In the genomic region with DNA sequence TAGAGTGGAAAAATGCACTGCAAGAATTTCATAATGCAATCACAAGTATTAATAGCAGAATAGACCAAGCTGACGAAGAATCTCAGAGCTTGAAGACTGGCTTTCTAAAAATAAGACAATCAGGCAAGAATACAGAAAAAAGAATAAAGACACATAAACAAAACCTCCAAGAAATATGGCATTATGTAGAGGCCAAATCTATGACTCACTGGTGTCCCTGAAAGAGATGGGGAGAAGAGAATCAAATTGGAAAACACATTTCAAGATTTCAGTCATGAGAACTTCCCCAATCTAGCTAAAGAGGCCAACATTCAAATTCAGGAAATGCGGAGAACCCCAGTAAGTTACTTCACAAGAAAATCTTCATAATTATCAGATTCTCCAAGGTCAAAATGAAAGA, we compare ENCODE assay signal across 1 cellular context.
TF ChIP-seq lines count a peak whose summit lies in the region.

No MANE protein-coding gene starts in this region.

TF ChIP-seq in GM23338, 12 proteins besides CTCF, POLR2A, EP300 and RAD21 (continued from another document):
- TF ChIP-seq, protein P1, sequence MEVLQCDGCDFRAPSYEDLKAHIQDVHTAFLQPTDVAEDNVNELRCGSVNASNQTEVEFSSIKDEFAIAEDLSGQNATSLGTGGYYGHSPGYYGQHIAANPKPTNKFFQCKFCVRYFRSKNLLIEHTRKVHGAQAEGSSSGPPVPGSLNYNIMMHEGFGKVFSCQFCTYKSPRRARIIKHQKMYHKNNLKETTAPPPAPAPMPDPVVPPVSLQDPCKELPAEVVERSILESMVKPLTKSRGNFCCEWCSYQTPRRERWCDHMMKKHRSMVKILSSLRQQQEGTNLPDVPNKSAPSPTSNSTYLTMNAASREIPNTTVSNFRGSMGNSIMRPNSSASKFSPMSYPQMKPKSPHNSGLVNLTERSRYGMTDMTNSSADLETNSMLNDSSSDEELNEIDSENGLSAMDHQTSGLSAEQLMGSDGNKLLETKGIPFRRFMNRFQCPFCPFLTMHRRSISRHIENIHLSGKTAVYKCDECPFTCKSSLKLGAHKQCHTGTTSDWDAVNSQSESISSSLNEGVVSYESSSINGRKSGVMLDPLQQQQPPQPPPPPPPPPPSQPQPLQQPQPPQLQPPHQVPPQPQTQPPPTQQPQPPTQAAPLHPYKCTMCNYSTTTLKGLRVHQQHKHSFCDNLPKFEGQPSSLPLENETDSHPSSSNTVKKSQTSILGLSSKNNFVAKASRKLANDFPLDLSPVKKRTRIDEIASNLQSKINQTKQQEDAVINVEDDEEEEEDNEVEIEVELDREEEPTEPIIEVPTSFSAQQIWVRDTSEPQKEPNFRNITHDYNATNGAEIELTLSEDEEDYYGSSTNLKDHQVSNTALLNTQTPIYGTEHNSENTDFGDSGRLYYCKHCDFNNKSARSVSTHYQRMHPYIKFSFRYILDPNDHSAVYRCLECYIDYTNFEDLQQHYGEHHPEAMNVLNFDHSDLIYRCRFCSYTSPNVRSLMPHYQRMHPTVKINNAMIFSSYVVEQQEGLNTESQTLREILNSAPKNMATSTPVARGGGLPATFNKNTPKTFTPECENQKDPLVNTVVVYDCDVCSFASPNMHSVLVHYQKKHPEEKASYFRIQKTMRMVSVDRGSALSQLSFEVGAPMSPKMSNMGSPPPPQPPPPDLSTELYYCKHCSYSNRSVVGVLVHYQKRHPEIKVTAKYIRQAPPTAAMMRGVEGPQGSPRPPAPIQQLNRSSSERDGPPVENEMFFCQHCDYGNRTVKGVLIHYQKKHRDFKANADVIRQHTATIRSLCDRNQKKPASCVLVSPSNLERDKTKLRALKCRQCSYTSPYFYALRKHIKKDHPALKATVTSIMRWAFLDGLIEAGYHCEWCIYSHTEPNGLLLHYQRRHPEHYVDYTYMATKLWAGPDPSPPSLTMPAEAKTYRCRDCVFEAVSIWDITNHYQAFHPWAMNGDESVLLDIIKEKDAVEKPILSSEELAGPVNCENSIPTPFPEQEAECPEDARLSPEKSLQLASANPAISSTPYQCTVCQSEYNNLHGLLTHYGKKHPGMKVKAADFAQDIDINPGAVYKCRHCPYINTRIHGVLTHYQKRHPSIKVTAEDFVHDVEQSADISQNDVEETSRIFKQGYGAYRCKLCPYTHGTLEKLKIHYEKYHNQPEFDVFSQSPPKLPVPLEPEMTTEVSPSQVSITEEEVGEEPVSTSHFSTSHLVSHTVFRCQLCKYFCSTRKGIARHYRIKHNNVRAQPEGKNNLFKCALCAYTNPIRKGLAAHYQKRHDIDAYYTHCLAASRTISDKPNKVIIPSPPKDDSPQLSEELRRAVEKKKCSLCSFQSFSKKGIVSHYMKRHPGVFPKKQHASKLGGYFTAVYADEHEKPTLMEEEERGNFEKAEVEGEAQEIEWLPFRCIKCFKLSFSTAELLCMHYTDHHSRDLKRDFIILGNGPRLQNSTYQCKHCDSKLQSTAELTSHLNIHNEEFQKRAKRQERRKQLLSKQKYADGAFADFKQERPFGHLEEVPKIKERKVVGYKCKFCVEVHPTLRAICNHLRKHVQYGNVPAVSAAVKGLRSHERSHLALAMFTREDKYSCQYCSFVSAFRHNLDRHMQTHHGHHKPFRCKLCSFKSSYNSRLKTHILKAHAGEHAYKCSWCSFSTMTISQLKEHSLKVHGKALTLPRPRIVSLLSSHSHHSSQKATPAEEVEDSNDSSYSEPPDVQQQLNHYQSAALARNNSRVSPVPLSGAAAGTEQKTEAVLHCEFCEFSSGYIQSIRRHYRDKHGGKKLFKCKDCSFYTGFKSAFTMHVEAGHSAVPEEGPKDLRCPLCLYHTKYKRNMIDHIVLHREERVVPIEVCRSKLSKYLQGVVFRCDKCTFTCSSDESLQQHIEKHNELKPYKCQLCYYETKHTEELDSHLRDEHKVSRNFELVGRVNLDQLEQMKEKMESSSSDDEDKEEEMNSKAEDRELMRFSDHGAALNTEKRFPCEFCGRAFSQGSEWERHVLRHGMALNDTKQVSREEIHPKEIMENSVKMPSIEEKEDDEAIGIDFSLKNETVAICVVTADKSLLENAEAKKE (CRISPR knock-in tag; IDR thresholded peaks at IDR 0.05), result no peak
- TF ChIP-seq CREB1 (CRISPR knock-in tag; IDR thresholded peaks at IDR 0.05; ENCODE audit: low read depth) (no peak), ZNF114 (CRISPR knock-in tag; IDR thresholded peaks at IDR 0.05) (no peak)
